Comparison of ENCODE assay signal across 23 cellular contexts in genomic region chr5:12959744-12960143, GRCh38.
DNase-seq lines count a peak whose midpoint lies in the region; ATAC-seq, FAIRE-seq and TF ChIP-seq lines count a peak whose summit lies in the region.
"Had no signal": no experiment of that assay in that cellular context is flagged by ENCODE, and none has a peak within 500 bp of the region (broad histone marks: within the 10 kb centered on the region; RNA-seq: fewer than 3 reads in every experiment).

No MANE protein-coding gene starts in this region.

- no peak for TF ChIP-seq RAD21 in HepG2 (CRISPR knock-in tag; IDR thresholded peaks at IDR 0.05)
- TF ChIP-seq RAD21 in IMR-90 (IDR thresholded peaks at IDR 0.05; ENCODE audit: low read length) = no peak

- H3K23ac ChIP-seq in IMR-90 (ENCODE audit: low read depth, low read length) = no peak overlapping the region

- H3K27me3 ChIP-seq in HepG2 (ENCODE audit: control insufficient read depth in 1 of 2, insufficient read depth in 2 of 2, low read length in 2 of 2) (no peaks in the 10 kb centered on the region), right lobe of liver (no peaks in the 10 kb centered on the region), IMR-90 (ENCODE audit: control insufficient read depth, insufficient read depth, low read length) (no peaks in the 10 kb centered on the region), right atrium auricular region (no peaks in the 10 kb centered on the region)
- H3K27me3 ChIP-seq: BLaER1 treated with 17β-estradiol and CSF1 and Interleukin-3, amounts not matched to agents 10 nM and 100 nM had no signal

- in situ Hi-C loops in HepG2 (cut with HindIII; ENCODE audit: extremely low pct_ligation_motif_present, low pct_unique_long_range_greater_than_20kb) = no loop called here
- in situ Hi-C loops in IMR-90 (cut with MboI; ENCODE audit: low sequenced_read_pairs) = no loop called here

- H3K27ac Mint-ChIP-seq in glutamatergic neuron (ENCODE audit: unreplicated experiment) = peak overlapping the region; percentile 48
- H3K27ac Mint-ChIP-seq: B cell; CD4-positive, alpha-beta T cell; CD8-positive, alpha-beta T cell had no signal

- H3K9me3 Mint-ChIP-seq in glutamatergic neuron (ENCODE audit: unreplicated experiment) = no peaks in the 10 kb centered on the region

- FAIRE-seq in HepG2 (lab: Jason Lieb, UNC) = no peak
- peak; percentile 30 for FAIRE-seq in urothelium cell line (lab: Jason Lieb, UNC)
- FAIRE-seq: A204.1, D721Med, GM12892, GM18507 had no signal

- H3K9ac ChIP-seq in HepG2 (ENCODE audit: insufficient read depth, low read depth, low read length) (no peak overlapping the region), IMR-90 (ENCODE audit: low read depth, low read length) (no peak overlapping the region)
- H3K9ac ChIP-seq: BLaER1 treated with 17β-estradiol and CSF1 and Interleukin-3, amounts not matched to agents 10 nM and 100 nM had no signal

- no peak overlapping the region for H2AK5ac ChIP-seq in IMR-90 (ENCODE audit: low read depth, low read length)

- H3K4me2 ChIP-seq in HepG2 (ENCODE audit: low read depth, low read length) = no peak overlapping the region
- H3K4me2 ChIP-seq in IMR-90 (ENCODE audit: low read depth, low read length) = no peak overlapping the region
- H3K4me2 ChIP-seq: BLaER1 treated with 17β-estradiol and CSF1 and Interleukin-3, amounts not matched to agents 10 nM and 100 nM had no signal

- H3K27ac ChIP-seq in HepG2 (ENCODE audit: extremely low read length, insufficient read depth, low read length) = no peak overlapping the region
- no peak overlapping the region for H3K27ac ChIP-seq in right lobe of liver
- no peak overlapping the region for H3K27ac ChIP-seq in IMR-90 (ENCODE audit: insufficient read depth, low read length)
- no peak overlapping the region for H3K27ac ChIP-seq in right atrium auricular region
- H3K27ac ChIP-seq: BLaER1 treated with 17β-estradiol and CSF1 and Interleukin-3, amounts not matched to agents 10 nM and 100 nM; C4-2B had no signal

- H3K4me3 Mint-ChIP-seq in glutamatergic neuron (ENCODE audit: unreplicated experiment) = no peak overlapping the region
- H3K4me3 Mint-ChIP-seq: B cell; CD4-positive, alpha-beta T cell; CD8-positive, alpha-beta T cell had no signal

- no peak overlapping the region for H2BK15ac ChIP-seq in IMR-90 (ENCODE audit: low read depth, low read length)

- TF ChIP-seq POLR2A in HepG2 (IDR thresholded peaks at IDR 0.05; ENCODE audit: insufficient read depth in 1 of 2, low read depth in 2 of 2, low read length in 2 of 2) (no peak), right lobe of liver (IDR thresholded peaks at IDR 0.05) (no peak), IMR-90 (IDR thresholded peaks at IDR 0.05; ENCODE audit: low read depth, low read length) (no peak)

- no peak for DNase-seq in HepG2 (ENCODE audit: low spot score)
- no peak for DNase-seq in right lobe of liver
- DNase-seq in IMR-90 = no peak
- no peak for DNase-seq in glutamatergic neuron
- no peak for DNase-seq in urothelium cell line (ENCODE audit: low spot score)
- no peak for DNase-seq in hypothalamus (lab: John Stamatoyannopoulos, UW)
- no peak for DNase-seq in right atrium auricular region (ENCODE audit: low spot score)
- DNase-seq in activated CD4-positive, alpha-beta T cell treated with anti-CD3 and anti-CD28 coated beads, Interleukin-2, amount 50 U/mL, for 48 hours = no peak
- DNase-seq: 8988T; AML-193; Caco-2; Calu3; CD4-positive, alpha-beta T cell; CD8-positive, alpha-beta T cell; DMS79 treated with DMSO at 0.1 percent for 48 hours; GF-D8 had no signal

- no peaks in the 10 kb centered on the region for H3K36me3 Mint-ChIP-seq in glutamatergic neuron (ENCODE audit: unreplicated experiment)
- H3K36me3 Mint-ChIP-seq: CD8-positive, alpha-beta T cell had no signal

- H2AK9ac ChIP-seq in IMR-90 (replicated peaks; ENCODE audit: low read depth, low read length, poor library complexity) = no peak overlapping the region

- CTCF ChIA-PET in HepG2 (lab: Yijun Ruan, JAX; ENCODE audit: low intra/inter-chr PET ratio, low total read pairs) (no interaction called here), IMR-90 (lab: Yijun Ruan, JAX) (no interaction called here)

- no peak for TF ChIP-seq CTCF in HepG2 (CRISPR knock-in tag; IDR thresholded peaks at IDR 0.05)
- no peak for TF ChIP-seq CTCF in right lobe of liver (IDR thresholded peaks at IDR 0.05)
- TF ChIP-seq CTCF in IMR-90 (conservative IDR thresholded peaks at IDR 0.05; ENCODE audit: low read depth, low read length) = no peak
- no peak for TF ChIP-seq CTCF in glutamatergic neuron (IDR thresholded peaks at IDR 0.05; ENCODE audit: partially characterized antibody, unreplicated experiment)
- no peak for TF ChIP-seq CTCF in right atrium auricular region (IDR thresholded peaks at IDR 0.05)

- H2BK20ac ChIP-seq in IMR-90 (ENCODE audit: low read depth, low read length) = no peak overlapping the region

- H3K4ac ChIP-seq in IMR-90 (ENCODE audit: low read depth, low read length) = no peak overlapping the region

- WGBS in HepG2 (ENCODE audit: low lambda C conversion rate) = 43% methylated on average over 2 of the region's 2 CpGs
- 69% methylated on average over 2 of the region's 2 CpGs for WGBS in right lobe of liver (ENCODE audit: insufficient coverage, low coverage, low lambda C conversion rate, missing lambda C conversion rate)
- WGBS in IMR-90 (ENCODE audit: extremely low coverage in 2 of 2, insufficient read length in 1 of 2), 2 experiments = no CpG with 5 or more reads among the region's 2 CpGs

- no peaks in the 10 kb centered on the region for H3K36me3 ChIP-seq in HepG2 (replicated peaks in 1 of 2; ENCODE audit: control insufficient read depth in 1 of 2, insufficient read depth in 2 of 2, low read length in 2 of 2)
- no peaks in the 10 kb centered on the region for H3K36me3 ChIP-seq in right lobe of liver
- no peaks in the 10 kb centered on the region for H3K36me3 ChIP-seq in IMR-90 (ENCODE audit: control insufficient read depth, insufficient read depth, low read length)
- H3K36me3 ChIP-seq in right atrium auricular region = no peaks in the 10 kb centered on the region
- H3K36me3 ChIP-seq: BLaER1 treated with 17β-estradiol and CSF1 and Interleukin-3, amounts not matched to agents 10 nM and 100 nM had no signal

- no peak overlapping the region for H2BK120ac ChIP-seq in IMR-90 (ENCODE audit: low read depth, low read length)

- H4K20me1 ChIP-seq in HepG2 (ENCODE audit: insufficient read depth, low read length) (no peaks in the 10 kb centered on the region), IMR-90 (ENCODE audit: insufficient read depth, low read length) (no peaks in the 10 kb centered on the region)
- H4K20me1 ChIP-seq: BLaER1 treated with 17β-estradiol and CSF1 and Interleukin-3, amounts not matched to agents 10 nM and 100 nM had no signal

- intact Hi-C loops in HepG2 (cut with micrococcal nuclease; ENCODE audit: unreplicated experiment) (no loop called here), right lobe of liver (cut with DNase I) (no loop called here), IMR-90 (cut with micrococcal nuclease) (no loop called here)

- H3K56ac ChIP-seq in IMR-90 (ENCODE audit: extremely low read depth, insufficient read depth, low read length) = no peak overlapping the region

- H3K27me3 Mint-ChIP-seq in glutamatergic neuron (ENCODE audit: unreplicated experiment) = no peaks in the 10 kb centered on the region
- H3K27me3 Mint-ChIP-seq: B cell; CD4-positive, alpha-beta T cell had no signal

- H3K18ac ChIP-seq in IMR-90 (ENCODE audit: low read depth, low read length) = no peak overlapping the region

- no peak overlapping the region for H4K91ac ChIP-seq in IMR-90 (ENCODE audit: insufficient read depth, low read depth, low read length)

- H3K9me1 ChIP-seq in IMR-90 (ENCODE audit: insufficient read depth, low read length) = no peaks in the 10 kb centered on the region

- dilution Hi-C loops in IMR-90 (cut with HindIII; ENCODE audit: low sequenced_read_pairs, unreplicated experiment) = no loop called here

- H4K8ac ChIP-seq in IMR-90 (ENCODE audit: low read depth in 2 of 2, low read length in 2 of 2) = no peak overlapping the region

- H3K9me3 ChIP-seq in HepG2 (ENCODE audit: low read length) (peaks cover 38% of the 10 kb centered on the region), right lobe of liver (no peaks in the 10 kb centered on the region), IMR-90 (ENCODE audit: control insufficient read depth, insufficient read depth, low read length) (no peaks in the 10 kb centered on the region), right atrium auricular region (no peaks in the 10 kb centered on the region)
- H3K9me3 ChIP-seq: BLaER1 treated with 17β-estradiol and CSF1 and Interleukin-3, amounts not matched to agents 10 nM and 100 nM; Caco-2 had no signal

- TF ChIP-seq EP300 in HepG2 (IDR thresholded peaks at IDR 0.05; ENCODE audit: low read depth in 2 of 2, low read length in 2 of 2) (no peak), HepG2 (CRISPR knock-in tag; IDR thresholded peaks at IDR 0.05; ENCODE audit: borderline replicate concordance) (no peak)

- H3K4me1 Mint-ChIP-seq in glutamatergic neuron (ENCODE audit: low read depth, unreplicated experiment) = peaks cover 11% of the 10 kb centered on the region
- H3K4me1 Mint-ChIP-seq: B cell had no signal

- no peak overlapping the region for H4K5ac ChIP-seq in IMR-90 (ENCODE audit: low read depth, low read length)

- no peak overlapping the region for H2BK5ac ChIP-seq in IMR-90 (ENCODE audit: low read depth, low read length, poor library complexity, severe bottlenecking)

- no peaks in the 10 kb centered on the region for H3K79me2 ChIP-seq in HepG2 (ENCODE audit: insufficient read depth, low read length)

- no peak overlapping the region for H3K4me3 ChIP-seq in HepG2 (replicated peaks in 1 of 3; ENCODE audit: insufficient read depth in 1 of 3, low read depth in 2 of 3, low read length in 3 of 3)
- no peak overlapping the region for H3K4me3 ChIP-seq in right lobe of liver
- H3K4me3 ChIP-seq in IMR-90 (ENCODE audit: insufficient read depth, low read depth, low read length) = no peak overlapping the region
- H3K4me3 ChIP-seq in right atrium auricular region = no peak overlapping the region
- H3K4me3 ChIP-seq: BLaER1 treated with 17β-estradiol and CSF1 and Interleukin-3, amounts not matched to agents 10 nM and 100 nM had no signal

- no peak for ATAC-seq in HepG2
- ATAC-seq in right lobe of liver = no peak
- no peak for ATAC-seq in IMR-90 (ENCODE audit: low read depth)
- ATAC-seq: CD8-positive, alpha-beta T cell had no signal

- H3K4me1 ChIP-seq in HepG2 (ENCODE audit: insufficient read depth, low read length) (no peaks in the 10 kb centered on the region), right lobe of liver (no peaks in the 10 kb centered on the region), IMR-90 (ENCODE audit: control insufficient read depth, insufficient read depth, low read length) (no peaks in the 10 kb centered on the region), right atrium auricular region (no peaks in the 10 kb centered on the region)
- H3K4me1 ChIP-seq: BLaER1 treated with 17β-estradiol and CSF1 and Interleukin-3, amounts not matched to agents 10 nM and 100 nM; Caco-2 had no signal

- no peaks in the 10 kb centered on the region for H3K79me1 ChIP-seq in IMR-90 (ENCODE audit: low read depth in 1 of 2, low read length in 2 of 2)

- no peak overlapping the region for H3K14ac ChIP-seq in IMR-90 (replicated peaks; ENCODE audit: low read depth, low read length)

- POLR2A ChIA-PET in HepG2 (lab: Yijun Ruan, JAX) (no interaction called here), IMR-90 (lab: Charles Lee; ENCODE audit: unreplicated experiment) (no interaction called here)

- H2AFZ ChIP-seq in HepG2 (ENCODE audit: low read length) (no peak overlapping the region), IMR-90 (replicated peaks; ENCODE audit: low read length, poor library complexity) (no peak overlapping the region)

- no TSS peak for BruUV-seq in HepG2 (replicated peaks; lab: Mats Ljungman, UMichigan)
- BruUV-seq in IMR-90 (replicated peaks; lab: Mats Ljungman, UMichigan) = no TSS peak
